ENCODE assay signal across 8 cellular contexts in the genomic region with DNA sequence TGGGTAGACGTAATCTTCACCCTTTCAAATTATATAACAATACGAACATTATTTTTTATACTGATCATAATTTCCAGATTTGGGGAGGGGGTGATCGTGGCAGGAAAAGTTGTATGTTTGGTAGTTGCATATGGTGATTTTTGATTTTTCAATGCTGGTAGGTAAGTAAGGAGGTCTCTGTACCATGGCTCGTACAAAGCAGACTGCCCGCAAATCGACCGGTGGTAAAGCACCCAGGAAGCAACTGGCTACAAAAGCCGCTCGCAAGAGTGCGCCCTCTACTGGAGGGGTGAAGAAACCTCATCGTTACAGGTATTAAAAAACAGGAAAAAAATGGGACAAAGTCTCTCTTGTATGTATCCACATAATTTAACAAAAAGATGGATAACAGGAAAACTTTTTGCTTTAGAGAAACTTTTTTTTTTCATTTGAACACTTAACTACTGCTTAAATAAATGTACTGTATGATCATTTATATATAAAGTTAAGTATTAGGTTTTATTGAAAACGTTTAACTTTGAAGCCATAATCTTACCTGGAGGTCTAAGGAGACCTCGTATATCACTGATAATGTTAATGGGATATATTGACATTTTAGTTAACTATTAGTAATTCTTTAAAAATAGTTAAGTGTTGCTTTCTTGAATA. TPM values are rescaled to one million over a fixed set of nuclear protein-coding genes. Genes with fewer than 3 reads are reported as not detected.
DNase-seq lines count a peak whose midpoint lies in the region; ATAC-seq, FAIRE-seq and TF ChIP-seq lines count a peak whose summit lies in the region.

No MANE protein-coding gene starts in this region.

- H3K36me3 ChIP-seq in BLaER1 (peaks cover 48% of the 10 kb centered on the region), SJCRH30 (peaks cover 47% of the 10 kb centered on the region), mucosa of stomach (ENCODE audit: control insufficient read depth, insufficient read depth, low read length) (peaks cover 8% of the 10 kb centered on the region)

- peaks cover 42% of the 10 kb centered on the region for H3K4me1 ChIP-seq in BLaER1
- peaks cover 9% of the 10 kb centered on the region for H3K4me1 ChIP-seq in SJCRH30
- peaks cover 21% of the 10 kb centered on the region for H3K4me1 ChIP-seq in mucosa of stomach (ENCODE audit: control insufficient read depth, insufficient read depth, low read length)

- no peak for ATAC-seq in HG02798 (IDR thresholded peaks at IDR 0.05; ENCODE audit: poor library complexity, unreplicated experiment)

- DNase-seq in GM13977 (ENCODE audit: low spot score) (no peak), SJCRH30 (peak in 1 of 2 experiments; percentile 47), NOMO-1 treated with DMSO at 0.1 percent for 48 hours (lab: John Stamatoyannopoulos, UW; ENCODE audit: unreplicated experiment) (no peak), mucosa of gallbladder (ENCODE audit: low spot score) (no peak)

- FAIRE-seq in colon (lab: Jason Lieb, UNC) = peak; percentile 86

- in situ Hi-C loops in GM13977 (cut with MboI; ENCODE audit: low pct_unique_long_range_greater_than_20kb, low sequenced_read_pairs, unreplicated experiment) = no loop called here

- H3K4me3 ChIP-seq in BLaER1 (peak overlapping the region; percentile 77), SJCRH30 (peak overlapping the region; percentile 96), mucosa of stomach (ENCODE audit: low read length) (peak overlapping the region; percentile 72)

- H3K9ac ChIP-seq in BLaER1 (peak overlapping the region; percentile 97), mucosa of stomach (ENCODE audit: low read length) (peak overlapping the region; percentile 98)

- peaks cover 64% of the 10 kb centered on the region for H4K20me1 ChIP-seq in BLaER1

- H3K4me2 ChIP-seq in BLaER1 = peak overlapping the region; percentile 96

- H3K9me3 ChIP-seq in BLaER1 = no peaks in the 10 kb centered on the region
- no peaks in the 10 kb centered on the region for H3K9me3 ChIP-seq in SJCRH30 (replicated peaks)
- H3K9me3 ChIP-seq in mucosa of stomach (ENCODE audit: control insufficient read depth, low read length) = no peaks in the 10 kb centered on the region

- no peaks in the 10 kb centered on the region for H3K27me3 ChIP-seq in BLaER1
- H3K27me3 ChIP-seq in SJCRH30 = no peaks in the 10 kb centered on the region
- H3K27me3 ChIP-seq in mucosa of stomach (ENCODE audit: control insufficient read depth, insufficient read depth, low read length) = no peaks in the 10 kb centered on the region

- peak overlapping the region; percentile 96 for H3K27ac ChIP-seq in BLaER1
- H3K27ac ChIP-seq in SJCRH30 = peak overlapping the region; percentile 98

- peak; percentile 37 for TF ChIP-seq CTCF in GM13977 (IDR thresholded peaks at IDR 0.05; ENCODE audit: extremely low read depth, insufficient read depth, missing control alignments)

RNA-seq across cellular contexts. Expression of gene H3-3A, which starts 1.8 kb away (rescaled TPM):
- 923 and 957 TPM in 2 replicates for total RNA-seq in SJCRH30 (2014; rRNA removed; shearing (Covaris generic))
- total RNA-seq in mucosa of gallbladder = 492 TPM
